In the genomic region with DNA sequence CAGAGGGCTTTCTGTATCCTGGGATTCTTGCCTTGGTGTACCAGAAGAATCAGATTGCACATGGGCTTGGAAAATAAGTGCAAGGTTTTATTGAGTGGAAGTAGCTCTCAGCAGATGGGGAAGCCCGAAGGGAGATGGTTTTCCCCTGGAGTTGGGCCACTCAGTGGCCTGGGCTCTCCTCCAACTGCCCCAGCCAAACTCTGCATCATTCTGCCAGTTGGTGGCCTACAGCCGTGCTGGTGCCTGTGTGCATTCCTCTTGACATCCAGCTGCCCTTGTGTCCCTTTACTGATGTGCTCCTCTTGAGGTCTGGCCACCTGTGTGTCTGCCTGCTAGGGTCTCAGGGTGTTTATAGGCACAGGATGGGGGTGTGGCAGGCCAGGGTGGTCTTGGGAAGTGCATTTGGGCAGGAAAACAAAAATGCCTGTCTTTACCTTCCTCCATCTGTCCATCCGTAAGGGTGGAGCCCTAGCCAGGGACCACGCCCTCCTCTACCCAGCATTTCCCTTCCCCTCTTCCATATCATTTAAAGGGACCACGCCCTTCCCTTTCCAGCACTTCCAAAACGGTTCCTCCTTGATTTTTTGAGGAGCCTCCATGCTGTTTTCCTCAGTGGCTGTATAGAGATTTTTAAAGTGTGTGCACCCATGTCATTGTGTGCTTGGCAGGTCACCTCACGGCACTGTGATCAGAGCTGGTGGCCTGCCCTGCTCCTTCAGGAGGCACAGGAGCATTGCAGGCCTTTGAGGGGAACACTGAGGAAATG, we compare ENCODE assay signal across 9 cellular contexts. TPM values are rescaled to one million over a fixed set of nuclear protein-coding genes. Genes with fewer than 3 reads are reported as not detected.
DNase-seq lines count a peak whose midpoint lies in the region; ATAC-seq, FAIRE-seq and TF ChIP-seq lines count a peak whose summit lies in the region.
"Had no signal": no experiment of that assay in that cellular context is flagged by ENCODE, and none has a peak within 500 bp of the region (broad histone marks: within the 10 kb centered on the region; RNA-seq: fewer than 3 reads in every experiment).

No MANE protein-coding gene starts in this region.

- H3K9me3 Mint-ChIP-seq in naive thymus-derived CD8-positive, alpha-beta T cell, result no peaks in the 10 kb centered on the region
- H3K9me3 Mint-ChIP-seq in chondrocyte (ENCODE audit: low read depth), result no peaks in the 10 kb centered on the region
- H3K9me3 Mint-ChIP-seq: activated CD8-positive, alpha-beta T cell treated with anti-CD3 and anti-CD28 coated beads for 36 hours had no signal

- no peak for TF ChIP-seq RAD21 in A549 (conservative IDR thresholded peaks at IDR 0.05 in 1 of 2, IDR thresholded peaks at IDR 0.05 in 1 of 2)

- TF ChIP-seq CTCF in A549 (IDR thresholded peaks at IDR 0.05) (no peak), dorsolateral prefrontal cortex (IDR thresholded peaks at IDR 0.05 in 54 of 56, conservative IDR thresholded peaks at IDR 0.05 in 2 of 56; ENCODE audit: low read depth in 1 of 56, partially characterized antibody in 56 of 56) (peak in 5 of 56 donors; percentile 6 to 18 (median 10)), chondrocyte (IDR thresholded peaks at IDR 0.05) (no peak)

- no peak for ATAC-seq in A549
- no peak for ATAC-seq in naive thymus-derived CD8-positive, alpha-beta T cell
- ATAC-seq: activated CD8-positive, alpha-beta T cell treated with anti-CD3 and anti-CD28 coated beads for 36 hours had no signal

- H3K27me3 Mint-ChIP-seq in naive thymus-derived CD8-positive, alpha-beta T cell, result no peaks in the 10 kb centered on the region
- no peaks in the 10 kb centered on the region for H3K27me3 Mint-ChIP-seq in chondrocyte (ENCODE audit: low read depth)
- H3K27me3 Mint-ChIP-seq: activated CD8-positive, alpha-beta T cell treated with anti-CD3 and anti-CD28 coated beads for 36 hours had no signal

- H3K36me3 ChIP-seq in MG63, result peaks cover 49% of the 10 kb centered on the region

- POLR2A ChIA-PET in A549 (lab: Yijun Ruan, JAX), result no interaction called here
- POLR2A ChIA-PET in naive thymus-derived CD8-positive, alpha-beta T cell (lab: Charles Lee), result interaction anchor here (0.5 kb wide), 1 partner anchor 190 kb away, joined by 5 read pairs; no protein-coding TSS in a partner anchor

- no peak overlapping the region for H3K4me3 Mint-ChIP-seq in naive thymus-derived CD8-positive, alpha-beta T cell
- no peak overlapping the region for H3K4me3 Mint-ChIP-seq in chondrocyte (ENCODE audit: unreplicated experiment)
- H3K4me3 Mint-ChIP-seq: activated CD8-positive, alpha-beta T cell treated with anti-CD3 and anti-CD28 coated beads for 36 hours had no signal

- no peak for FAIRE-seq in A549 (lab: Jason Lieb, UNC)

- no peaks in the 10 kb centered on the region for H3K9me3 ChIP-seq in A549
- H3K9me3 ChIP-seq in MG63, result no peaks in the 10 kb centered on the region

- H3K27me3 ChIP-seq in MG63, result no peaks in the 10 kb centered on the region
- H3K27me3 ChIP-seq in dorsolateral prefrontal cortex, result no peaks in the 10 kb centered on the region

- no peak for TF ChIP-seq POLR2A in A549 (IDR thresholded peaks at IDR 0.05; ENCODE audit: low read length)

- peak overlapping the region in 4 of 10 donors; percentile 17 to 68 (median 31) for H3K27ac Mint-ChIP-seq in naive thymus-derived CD8-positive, alpha-beta T cell
- no peak overlapping the region for H3K27ac Mint-ChIP-seq in chondrocyte (ENCODE audit: unreplicated experiment)
- H3K27ac Mint-ChIP-seq: activated CD8-positive, alpha-beta T cell treated with anti-CD3 and anti-CD28 coated beads for 36 hours had no signal

- DNase-seq in A549 (ENCODE audit: low read depth in 1 of 2, low spot score in 1 of 2), result no peak
- DNase-seq in MG63, result peak; percentile 89
- DNase-seq in dorsolateral prefrontal cortex, result peak in 8 of 10 donors; percentile 51 to 68 (median 56)
- peak; percentile 77 for DNase-seq in medulla oblongata (ENCODE audit: extremely low spot score)
- no peak for DNase-seq in naive thymus-derived CD8-positive, alpha-beta T cell
- DNase-seq in chondrocyte (ENCODE audit: low spot score), result no peak
- DNase-seq in NCI-H345 (lab: John Stamatoyannopoulos, UW), result no peak
- DNase-seq in NOMO-1 treated with dmso at 0.1 percent for 144 hours (lab: John Stamatoyannopoulos, UW; ENCODE audit: unreplicated experiment), result no peak
- DNase-seq: activated CD8-positive, alpha-beta T cell treated with anti-CD3 and anti-CD28 coated beads for 36 hours had no signal

- peak overlapping the region; percentile 17; the same call in 1 of the 3 replicates for H3K4me2 ChIP-seq in A549

- H3K36me3 Mint-ChIP-seq in naive thymus-derived CD8-positive, alpha-beta T cell, result peaks cover 0 to 60% (median 8%) of the 10 kb centered on the region in 3 donors
- H3K36me3 Mint-ChIP-seq in chondrocyte (ENCODE audit: low read depth), result peaks cover 5% of the 10 kb centered on the region

- intact Hi-C loops in dorsolateral prefrontal cortex (cut with DNase I), result no loop called here

- H3K4me3 ChIP-seq in A549 (no peak overlapping the region), MG63 (no peak overlapping the region), dorsolateral prefrontal cortex (no peak overlapping the region)

- 45% methylated on average over 7 of the region's 7 CpGs for WGBS in A549 (ENCODE audit: missing lambda C conversion rate)

- peaks cover 9% of the 10 kb centered on the region for H3K4me1 ChIP-seq in A549

- TF ChIP-seq EP300 in A549 (IDR thresholded peaks at IDR 0.05), result no peak

- CTCF ChIA-PET in A549 (lab: Yijun Ruan, JAX), result interaction anchor here (0.7 kb wide), 1 partner anchor 8 kb away, joined by 5 read pairs; no protein-coding TSS in a partner anchor

- peaks cover 6 to 22% (median 10%) of the 10 kb centered on the region in 4 donors for H3K4me1 Mint-ChIP-seq in naive thymus-derived CD8-positive, alpha-beta T cell
- peaks cover 15% of the 10 kb centered on the region for H3K4me1 Mint-ChIP-seq in chondrocyte (ENCODE audit: low read depth)

- no peak overlapping the region for H3K27ac ChIP-seq in A549
- H3K27ac ChIP-seq in dorsolateral prefrontal cortex, result peak overlapping the region in 31 of 59 donors; percentile 4 to 61 (median 27)

TF ChIP-seq in A549, 52 proteins besides CTCF, POLR2A, EP300 and RAD21:
- TF ChIP-seq KDM5A (IDR thresholded peaks at IDR 0.05) (no peak), RCOR1 (IDR thresholded peaks at IDR 0.05; ENCODE audit: low read depth, low read length) (no peak), NR3C1 (IDR thresholded peaks at IDR 0.05) (no peak)

RNA-seq across cellular contexts. Expression of a gene that starts 18.9 kb away (rescaled TPM):
- polyA plus RNA-seq in A549 (2011; rRNA removed), result 39.5 and 42.5 TPM in 2 replicates
- 38.1 and 38.2 TPM in 2 replicates for polyA plus RNA-seq in A549 (2012; cell fraction: cytosol; rRNA removed)
- polyA plus RNA-seq in A549 (2012; cell fraction: nucleus; rRNA removed), result 30.4 and 31.8 TPM in 2 replicates
- polyA plus RNA-seq in A549 (2017; fragmentation: RNase III; extraction: RNeasy Plus Mini Kit Qiagen cat#74134 plus additional on column Dnase treatment), result 26.7 to 29.6 TPM (median 29.6 TPM) in 3 replicates
- polyA minus RNA-seq in A549 (2011; rRNA and poly(A)+ RNA removed), result 35.4 and 37.5 TPM in 2 replicates
- 55.5 and 59.8 TPM in 2 replicates for total RNA-seq in MG63 (2014; rRNA removed; shearing (Covaris generic); ENCODE audit: low replicate concordance)
- total RNA-seq in dorsolateral prefrontal cortex, result 100 to 1,000 TPM in 2 of 120 experiments, 10 to 100 TPM in 118; 39.7 to 102 (median 75.0) TPM
- 10 to 100 TPM; 25.0 to 25.6 TPM for total RNA-seq in naive thymus-derived CD8-positive, alpha-beta T cell
- polyA plus RNA-seq in naive thymus-derived CD8-positive, alpha-beta T cell, result 10 to 100 TPM; 40.0 to 46.6 (median 40.8) TPM
- total RNA-seq in chondrocyte, result 22.5 to 30.9 TPM (median 23.5 TPM) in 3 replicates

RNA-seq across cellular contexts. Expression of a gene that starts 19.1 kb away (rescaled TPM):
- 21.2 and 23.7 TPM in 2 replicates for polyA plus RNA-seq in A549 (2011; rRNA removed)
- polyA plus RNA-seq in A549 (2012; cell fraction: cytosol; rRNA removed), result 28.4 and 36.8 TPM in 2 replicates
- polyA plus RNA-seq in A549 (2012; cell fraction: nucleus; rRNA removed), result 51.5 and 60.7 TPM in 2 replicates
- polyA plus RNA-seq in A549 (2017; fragmentation: RNase III; extraction: RNeasy Plus Mini Kit Qiagen cat#74134 plus additional on column Dnase treatment), result 18.8 to 19.8 TPM (median 19.4 TPM) in 3 replicates
- 76.3 and 78.6 TPM in 2 replicates for polyA minus RNA-seq in A549 (2011; rRNA and poly(A)+ RNA removed)
- total RNA-seq in MG63 (2014; rRNA removed; shearing (Covaris generic); ENCODE audit: low replicate concordance), result 40.2 and 63.4 TPM in 2 replicates
- total RNA-seq in dorsolateral prefrontal cortex, result 10 to 100 TPM in 115 of 120 experiments, 1 to 10 TPM in 5; 7.0 to 20.5 (median 13.3) TPM
- total RNA-seq in naive thymus-derived CD8-positive, alpha-beta T cell, result 10 to 100 TPM; 31.8 to 37.9 TPM
- polyA plus RNA-seq in naive thymus-derived CD8-positive, alpha-beta T cell, result 10 to 100 TPM; 27.1 to 33.0 (median 31.9) TPM
- 15.0 to 24.2 TPM (median 17.8 TPM) in 3 replicates for total RNA-seq in chondrocyte

Comparison
In these comparisons a context has a peak if more than half of its experiments do, and no peak if none do; other contexts are left out.
1. DNase-seq: peak in MG63 (single experiment), dorsolateral prefrontal cortex (8 of 10) and medulla oblongata (single experiment); none in A549 (0 of 2), naive thymus-derived CD8-positive, alpha-beta T cell (0 of 10), chondrocyte (single experiment), NCI-H345 (single experiment) and NOMO-1 treated with dmso at 0.1 percent for 144 hours (single experiment).
2. H3K27ac ChIP-seq: peak in dorsolateral prefrontal cortex (31 of 59); none in A549 (0 of 2).